In the genomic region with DNA sequence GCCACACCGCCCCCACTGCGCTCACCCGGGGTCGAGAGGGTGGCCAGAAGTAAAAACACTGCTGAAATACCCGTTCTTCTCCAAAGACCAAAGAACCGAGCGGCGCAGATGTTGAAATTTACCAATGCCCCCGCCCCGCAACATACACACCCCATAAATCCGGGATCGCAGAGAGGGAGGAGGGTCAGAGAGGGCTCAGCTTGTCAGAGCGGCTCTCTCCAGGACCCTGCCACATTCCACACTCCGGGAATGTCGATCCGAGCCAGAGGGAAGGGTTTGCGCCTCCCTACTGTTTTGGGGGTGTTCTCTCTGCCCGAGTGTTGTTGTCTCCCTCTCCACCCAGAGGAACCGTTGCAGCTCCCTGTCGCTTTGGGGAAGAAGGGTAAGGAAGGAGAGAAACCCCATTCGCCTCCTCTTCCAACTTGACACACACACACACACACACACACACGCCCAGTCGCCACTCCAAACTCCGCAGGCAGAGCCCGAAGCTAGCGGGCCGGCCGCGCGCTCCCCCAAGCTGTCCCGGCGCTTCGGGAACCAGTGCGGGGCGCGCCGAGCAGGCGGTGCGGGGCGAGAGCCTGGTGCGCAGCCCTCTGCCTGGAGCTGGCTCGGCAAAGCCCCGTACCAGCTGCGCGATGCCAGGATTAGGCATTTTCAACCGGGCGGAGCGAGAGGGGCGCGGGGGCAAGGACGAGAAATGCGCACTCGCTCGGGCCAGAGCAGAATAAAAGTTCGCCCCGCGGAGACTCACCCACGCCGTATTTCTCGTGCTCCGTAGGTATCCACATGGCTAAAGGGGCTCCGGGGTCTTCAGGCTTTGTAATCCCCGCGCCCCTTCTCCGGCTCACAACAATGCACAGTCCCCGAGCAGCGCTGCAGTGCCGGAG, we compare ENCODE assay signal across 1 cellular context.
TF ChIP-seq lines count a peak whose summit lies in the region.

No MANE protein-coding gene starts in this region.

TF ChIP-seq in endothelial cell of umbilical vein, 7 proteins besides CTCF, POLR2A, EP300 and RAD21:
- TF ChIP-seq MYC (IDR thresholded peaks at IDR 0.05; ENCODE audit: low read depth, low read length) (no peak), FOS (IDR thresholded peaks at IDR 0.05; ENCODE audit: borderline replicate concordance, insufficient read depth, low read length) (no peak), GATA2 (IDR thresholded peaks at IDR 0.05; ENCODE audit: insufficient read depth, insufficient read length, low read depth, low read length) (no peak)
- TF ChIP-seq, protein P1, sequence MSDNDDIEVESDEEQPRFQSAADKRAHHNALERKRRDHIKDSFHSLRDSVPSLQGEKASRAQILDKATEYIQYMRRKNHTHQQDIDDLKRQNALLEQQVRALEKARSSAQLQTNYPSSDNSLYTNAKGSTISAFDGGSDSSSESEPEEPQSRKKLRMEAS (IDR thresholded peaks at IDR 0.05; ENCODE audit: insufficient read depth, insufficient read length) = peak; percentile 1
